In genomic region chr17:7716299-7716886, GRCh38 we compare ENCODE assay signal across 9 cellular contexts. TPM values are rescaled to one million over a fixed set of nuclear protein-coding genes. Genes with fewer than 3 reads are reported as not detected.
DNase-seq lines count a peak whose midpoint lies in the region; ATAC-seq and TF ChIP-seq lines count a peak whose summit lies in the region.
"Had no signal": no experiment of that assay in that cellular context is flagged by ENCODE, and none has a peak within 500 bp of the region (broad histone marks: within the 10 kb centered on the region; RNA-seq: fewer than 3 reads in every experiment).

No MANE protein-coding gene starts in this region.

- RAD21 ChIA-PET in HCT116 (lab: Charles Lee; ENCODE audit: low non-redundant PET in 1 of 2, low total read pairs in 2 of 2, uncharacterized antibody in 2 of 2, unreplicated experiment in 2 of 2), result no interaction called here

- H3K4me1 ChIP-seq in HCT116 (ENCODE audit: control insufficient read depth in 1 of 2, insufficient read depth in 2 of 2, low read length in 2 of 2), result peaks cover 12 to 24% of the 10 kb centered on the region in 2 experiments
- peaks cover 3 to 16% of the 10 kb centered on the region in 2 donors for H3K4me1 ChIP-seq in gastrocnemius medialis

- CTCF ChIA-PET in HCT116 (lab: Charles Lee), result interaction anchor here (0.5 to 1.6 kb wide), 6 partner anchors 9 to 156 kb away, joined by 3 to 8 read pairs (median 3); partner anchors contain the start of genes CYB5D1, NAA38, TP53 and WRAP53

- intact Hi-C loops in HCT116 (cut with micrococcal nuclease) (no loop called here), head of caudate nucleus (cut with DNase I) (no loop called here), gastrocnemius medialis (cut with DNase I; ENCODE audit: low total_unique reads) (no loop called here)

- TF ChIP-seq POLR2A in HCT116 (IDR thresholded peaks at IDR 0.05; ENCODE audit: borderline replicate concordance, extremely low read depth, insufficient read depth, insufficient read length), result no peak
- no peak for TF ChIP-seq POLR2A in gastrocnemius medialis (IDR thresholded peaks at IDR 0.05)
- TF ChIP-seq POLR2A in GM18505 (IDR thresholded peaks at IDR 0.05; ENCODE audit: borderline replicate concordance, extremely low read depth, insufficient read depth, insufficient read length), result no peak

- BruUV-seq in HCT116 (replicated peaks; lab: Mats Ljungman, UMichigan), result TSS peak; percentile 82

- ATAC-seq in HCT116 (no peak), T-helper 17 cell (no peak), gastrocnemius medialis (no peak), GM18505 (IDR thresholded peaks at IDR 0.05; ENCODE audit: unreplicated experiment) (no peak), HG03342 (IDR thresholded peaks at IDR 0.05; ENCODE audit: unreplicated experiment) (no peak), HG02623 (IDR thresholded peaks at IDR 0.05; ENCODE audit: unreplicated experiment) (no peak), HG02852 (IDR thresholded peaks at IDR 0.05; ENCODE audit: unreplicated experiment) (no peak)

- H3K27ac Mint-ChIP-seq in T-helper 17 cell, result no peak overlapping the region

- H3K4me1 Mint-ChIP-seq in T-helper 17 cell, result peaks cover 29% of the 10 kb centered on the region

- no peak for TF ChIP-seq RAD21 in HCT116 (IDR thresholded peaks at IDR 0.05; ENCODE audit: low read depth)

- no peak for TF ChIP-seq CTCF in HCT116 (IDR thresholded peaks at IDR 0.05 in 2 of 3, conservative IDR thresholded peaks at IDR 0.05 in 1 of 3; ENCODE audit: borderline replicate concordance in 1 of 3, insufficient read depth in 1 of 3, low read depth in 2 of 3, low read length in 2 of 3)
- no peak for TF ChIP-seq CTCF in gastrocnemius medialis (IDR thresholded peaks at IDR 0.05 in 4 of 5, conservative IDR thresholded peaks at IDR 0.05 in 1 of 5)

- H2AFZ ChIP-seq in HCT116 (ENCODE audit: low read depth, low read length, poor library complexity, severe bottlenecking), result no peak overlapping the region

- peak overlapping the region; percentile 82 for H3K4me3 Mint-ChIP-seq in T-helper 17 cell

- H3K4me2 ChIP-seq in HCT116 (ENCODE audit: low read length), result peak overlapping the region; percentile 92

- H3K36me3 Mint-ChIP-seq in T-helper 17 cell (ENCODE audit: low read depth), result peaks cover 6% of the 10 kb centered on the region

- H3K36me3 ChIP-seq in HCT116 (ENCODE audit: control insufficient read depth in 1 of 2, insufficient read depth in 2 of 2, low read length in 2 of 2) (no peaks in the 10 kb centered on the region), gastrocnemius medialis (no peaks in the 10 kb centered on the region)

- H3K27me3 ChIP-seq in HCT116 (ENCODE audit: insufficient read depth, low read length) (no peaks in the 10 kb centered on the region), gastrocnemius medialis (peaks cover 47 to 75% (median 75%) of the 10 kb centered on the region in 3 donors)

- peak overlapping the region; percentile 71 for H3K9ac ChIP-seq in HCT116 (ENCODE audit: low read length)

- H3K27me3 Mint-ChIP-seq in T-helper 17 cell, result peaks cover 80% of the 10 kb centered on the region

- H3K4me3 ChIP-seq in HCT116 (replicated peaks in 1 of 2; ENCODE audit: low read depth in 1 of 2, low read length in 2 of 2), result peak overlapping the region; percentile 64 to 70
- H3K4me3 ChIP-seq in gastrocnemius medialis, result peak overlapping the region; percentile 49 to 79 (median 61)

- no peaks in the 10 kb centered on the region for H3K9me2 ChIP-seq in HCT116 (ENCODE audit: insufficient read depth)

- H3K9me3 ChIP-seq in HCT116 (ENCODE audit: control insufficient read depth in 1 of 2, insufficient read depth in 1 of 2, low read depth in 1 of 2, low read length in 2 of 2), result no peaks in the 10 kb centered on the region
- H3K9me3 ChIP-seq in T-helper 17 cell (ENCODE audit: control insufficient read depth, low read length, poor library complexity, severe bottlenecking), result no peaks in the 10 kb centered on the region
- no peaks in the 10 kb centered on the region for H3K9me3 ChIP-seq in gastrocnemius medialis

- DNase-seq in HCT116 (ENCODE audit: low read depth, low spot score) (no peak), T-helper 17 cell (no peak), head of caudate nucleus (peak in 39 of 42 donors; percentile 20 to 85 (median 52)), gastrocnemius medialis (no peak)
- DNase-seq: central memory CD4-positive, alpha-beta T cell had no signal

- no peaks in the 10 kb centered on the region for H4K20me1 ChIP-seq in HCT116 (ENCODE audit: insufficient read depth)

- POLR2A ChIA-PET in HCT116 (lab: Charles Lee), result interaction anchor here (0.7 to 1.5 kb wide), 4 partner anchors 10 to 457 kb away, joined by 3 to 7 read pairs (median 4); partner anchors contain the start of gene TP53

- no peaks in the 10 kb centered on the region for H3K79me2 ChIP-seq in HCT116 (ENCODE audit: insufficient read depth, low read length)

- peak overlapping the region; percentile 70 for H3K27ac ChIP-seq in HCT116 (ENCODE audit: low read depth, low read length)
- peak overlapping the region in 1 of 4 donors; percentile 2 for H3K27ac ChIP-seq in gastrocnemius medialis

- in situ Hi-C loops in gastrocnemius medialis (cut with MboI; ENCODE audit: low sequenced_read_pairs in 4 of 4), result no loop called here

TF ChIP-seq in HCT116, 20 proteins besides CTCF, POLR2A, EP300 and RAD21:
- TF ChIP-seq ZNF274 (IDR thresholded peaks at IDR 0.05; ENCODE audit: low read depth, low read length) (no peak), ATF3 (IDR thresholded peaks at IDR 0.05) (no peak), SRF (IDR thresholded peaks at IDR 0.05; ENCODE audit: low read depth) (no peak), CBX3 (IDR thresholded peaks at IDR 0.05; ENCODE audit: low read depth) (no peak), REST (IDR thresholded peaks at IDR 0.05; ENCODE audit: low read depth) (no peak), FOSL1 (IDR thresholded peaks at IDR 0.05; ENCODE audit: low read depth) (no peak), SP1 (IDR thresholded peaks at IDR 0.05; ENCODE audit: low read depth) (no peak), JUND (IDR thresholded peaks at IDR 0.05) (no peak), POLR2AphosphoS5 (IDR thresholded peaks at IDR 0.05; ENCODE audit: low read depth, low read length) (no peak), YY1 (IDR thresholded peaks at IDR 0.05; ENCODE audit: extremely low read depth, insufficient replicate concordance, low read depth, low read length) (no peak), EGR1 (IDR thresholded peaks at IDR 0.05; ENCODE audit: low read depth) (no peak), TCF7L2 (IDR thresholded peaks at IDR 0.05; ENCODE audit: borderline replicate concordance, extremely low read depth, insufficient read depth, insufficient read length) (no peak)
TF ChIP-seq in HCT116: peak in this region for 0.

RNA-seq across cellular contexts. Expression of gene DNAH2, which starts 1.2 kb away (rescaled TPM):
- total RNA-seq in HCT116 (2021; ENCODE audit: unreplicated experiment) (2.0 TPM), T-helper 17 cell (under 1 TPM in 1 of 2 donors, not detected in 1; 0.31 TPM), gastrocnemius medialis (not detected)
- 0.91 and 1.4 TPM in 2 replicates for polyA plus RNA-seq in HCT116 (2012)

RNA-seq across cellular contexts. Expression of gene EFNB3, which starts 11.4 kb away (rescaled TPM):
- 0.07 TPM for total RNA-seq in HCT116 (2021; ENCODE audit: unreplicated experiment)
- 0.12 TPM in 1 of 2 replicates, not detected in the other for polyA plus RNA-seq in HCT116 (2012)
- total RNA-seq in T-helper 17 cell, result not detected
- total RNA-seq in gastrocnemius medialis, result under 1 TPM in 3 of 4 donors, not detected in 1; 0.13 to 0.46 (median 0.31) TPM

RNA-seq across cellular contexts. Expression of gene WRAP53, which starts 28.1 kb away (rescaled TPM):
- total RNA-seq in HCT116 (2021; ENCODE audit: unreplicated experiment) (28.8 TPM), T-helper 17 cell (1 to 10 TPM; 6.6 TPM), gastrocnemius medialis (1 to 10 TPM; 2.6 to 5.8 (median 3.7) TPM)
- polyA plus RNA-seq in HCT116 (2012), result 25.0 and 27.2 TPM in 2 replicates

RNA-seq across cellular contexts. Expression of gene TP53, which starts 29.1 kb away (rescaled TPM):
- total RNA-seq in HCT116 (2021; ENCODE audit: unreplicated experiment) (110 TPM), T-helper 17 cell (10 to 100 TPM; 61.2 to 66.2 TPM), gastrocnemius medialis (10 to 100 TPM; 14.1 to 17.0 (median 15.4) TPM)
- 87.5 and 101 TPM in 2 replicates for polyA plus RNA-seq in HCT116 (2012)

Comparison
In these comparisons a context has a peak if more than half of its experiments do, and no peak if none do; other contexts are left out.
1. DNase-seq: peak in head of caudate nucleus (39 of 42); none in HCT116 (single experiment), T-helper 17 cell (0 of 3) and gastrocnemius medialis (0 of 2).